1 cellular context compared by ENCODE assay signal in genomic region chr4:44662623-44663006, GRCh38.
TF ChIP-seq lines count a peak whose summit lies in the region.

No MANE protein-coding gene starts in this region.

TF ChIP-seq in HepG2, 621 proteins besides CTCF, POLR2A, EP300 and RAD21 (continued from another document):
- TF ChIP-seq JUN (CRISPR knock-in tag; IDR thresholded peaks at IDR 0.05) (no peak), ZMYM3 (CRISPR knock-in tag; IDR thresholded peaks at IDR 0.05) (no peak), ZNF143 (CRISPR knock-in tag; IDR thresholded peaks at IDR 0.05) (no peak), SPEN (CRISPR knock-in tag; IDR thresholded peaks at IDR 0.05; ENCODE audit: low read depth) (no peak), ETV5 (CRISPR knock-in tag; IDR thresholded peaks at IDR 0.05; ENCODE audit: borderline replicate concordance) (no peak), MTF1 (CRISPR knock-in tag; IDR thresholded peaks at IDR 0.05) (no peak), ZNF101 (CRISPR knock-in tag; IDR thresholded peaks at IDR 0.05; ENCODE audit: borderline replicate concordance, low read depth) (no peak), DR1 (CRISPR knock-in tag; IDR thresholded peaks at IDR 0.05) (no peak), ZNF10 (CRISPR knock-in tag; IDR thresholded peaks at IDR 0.05; ENCODE audit: borderline replicate concordance, low read depth) (no peak), MLXIP (CRISPR knock-in tag; IDR thresholded peaks at IDR 0.05; ENCODE audit: borderline replicate concordance) (no peak), BORCS8-MEF2B (CRISPR knock-in tag; IDR thresholded peaks at IDR 0.05) (no peak), MTA3 (CRISPR knock-in tag; IDR thresholded peaks at IDR 0.05) (no peak), PLRG1 (conservative IDR thresholded peaks at IDR 0.05) (no peak), ZNF34 (CRISPR knock-in tag; IDR thresholded peaks at IDR 0.05; ENCODE audit: borderline replicate concordance) (no peak), GABPB1 (CRISPR knock-in tag; IDR thresholded peaks at IDR 0.05) (no peak)
- TF ChIP-seq, protein P1, sequence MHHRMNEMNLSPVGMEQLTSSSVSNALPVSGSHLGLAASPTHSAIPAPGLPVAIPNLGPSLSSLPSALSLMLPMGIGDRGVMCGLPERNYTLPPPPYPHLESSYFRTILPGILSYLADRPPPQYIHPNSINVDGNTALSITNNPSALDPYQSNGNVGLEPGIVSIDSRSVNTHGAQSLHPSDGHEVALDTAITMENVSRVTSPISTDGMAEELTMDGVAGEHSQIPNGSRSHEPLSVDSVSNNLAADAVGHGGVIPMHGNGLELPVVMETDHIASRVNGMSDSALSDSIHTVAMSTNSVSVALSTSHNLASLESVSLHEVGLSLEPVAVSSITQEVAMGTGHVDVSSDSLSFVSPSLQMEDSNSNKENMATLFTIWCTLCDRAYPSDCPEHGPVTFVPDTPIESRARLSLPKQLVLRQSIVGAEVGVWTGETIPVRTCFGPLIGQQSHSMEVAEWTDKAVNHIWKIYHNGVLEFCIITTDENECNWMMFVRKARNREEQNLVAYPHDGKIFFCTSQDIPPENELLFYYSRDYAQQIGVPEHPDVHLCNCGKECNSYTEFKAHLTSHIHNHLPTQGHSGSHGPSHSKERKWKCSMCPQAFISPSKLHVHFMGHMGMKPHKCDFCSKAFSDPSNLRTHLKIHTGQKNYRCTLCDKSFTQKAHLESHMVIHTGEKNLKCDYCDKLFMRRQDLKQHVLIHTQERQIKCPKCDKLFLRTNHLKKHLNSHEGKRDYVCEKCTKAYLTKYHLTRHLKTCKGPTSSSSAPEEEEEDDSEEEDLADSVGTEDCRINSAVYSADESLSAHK (CRISPR knock-in tag; IDR thresholded peaks at IDR 0.05; ENCODE audit: borderline replicate concordance), result no peak
- TF ChIP-seq, protein P2, sequence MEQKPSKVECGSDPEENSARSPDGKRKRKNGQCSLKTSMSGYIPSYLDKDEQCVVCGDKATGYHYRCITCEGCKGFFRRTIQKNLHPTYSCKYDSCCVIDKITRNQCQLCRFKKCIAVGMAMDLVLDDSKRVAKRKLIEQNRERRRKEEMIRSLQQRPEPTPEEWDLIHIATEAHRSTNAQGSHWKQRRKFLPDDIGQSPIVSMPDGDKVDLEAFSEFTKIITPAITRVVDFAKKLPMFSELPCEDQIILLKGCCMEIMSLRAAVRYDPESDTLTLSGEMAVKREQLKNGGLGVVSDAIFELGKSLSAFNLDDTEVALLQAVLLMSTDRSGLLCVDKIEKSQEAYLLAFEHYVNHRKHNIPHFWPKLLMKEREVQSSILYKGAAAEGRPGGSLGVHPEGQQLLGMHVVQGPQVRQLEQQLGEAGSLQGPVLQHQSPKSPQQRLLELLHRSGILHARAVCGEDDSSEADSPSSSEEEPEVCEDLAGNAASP (CRISPR knock-in tag; IDR thresholded peaks at IDR 0.05; ENCODE audit: borderline replicate concordance), result no peak
TF ChIP-seq in HepG2: peak in this region for 0.
